In the genomic region with DNA sequence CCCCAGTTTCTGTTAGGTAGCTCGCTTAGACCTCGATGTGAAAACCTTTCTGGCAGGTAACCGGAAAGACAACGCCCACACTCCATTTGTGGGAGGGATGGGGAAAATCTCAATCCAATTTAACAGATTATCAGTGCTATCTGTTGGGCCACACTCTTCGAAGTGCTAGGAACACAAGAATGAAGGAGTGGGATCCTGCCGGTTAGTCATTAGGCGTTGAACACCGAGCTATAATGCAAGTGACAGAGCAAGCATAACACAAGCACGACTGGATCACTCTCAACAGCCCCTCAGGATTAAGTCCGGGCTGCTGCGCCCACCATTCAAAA, we compare ENCODE assay signal across 9 cellular contexts. TPM values are rescaled to one million over a fixed set of nuclear protein-coding genes. Genes with fewer than 3 reads are reported as not detected.
DNase-seq lines count a peak whose midpoint lies in the region; ATAC-seq, FAIRE-seq and TF ChIP-seq lines count a peak whose summit lies in the region.
"Had no signal": no experiment of that assay in that cellular context is flagged by ENCODE, and none has a peak within 500 bp of the region (broad histone marks: within the 10 kb centered on the region; RNA-seq: fewer than 3 reads in every experiment).

No MANE protein-coding gene starts in this region.

- no peaks in the 10 kb centered on the region for H3K9me3 Mint-ChIP-seq in Caco-2 (ENCODE audit: unreplicated experiment)

- no peaks in the 10 kb centered on the region for H3K27me3 Mint-ChIP-seq in Caco-2 (ENCODE audit: insufficient read depth, unreplicated experiment)

- CTCF ChIA-PET in Caco-2 (lab: Charles Lee) = interaction anchor here (1.0 kb wide), 1 partner anchor 50 kb away, joined by 5 read pairs; no protein-coding TSS in a partner anchor

- POLR2A ChIA-PET in Caco-2 (lab: Charles Lee) = interaction anchor here (1.1 kb wide), 1 partner anchor 39 kb away, joined by 4 read pairs; the partner anchor contains the start of gene MEAF6

- no peak for DNase-seq in Caco-2
- DNase-seq in activated CD4-positive, CD25-positive, alpha-beta regulatory T cell (lab: John Stamatoyannopoulos, UW) = no peak
- no peak for DNase-seq in stimulated activated CD4-positive, alpha-beta T cell treated with anti-CD3 and anti-CD28 coated beads, Interleukin-4, amount 100 ng/mL, for 4 hours
- DNase-seq in H54 (ENCODE audit: insufficient read length, low spot score) = no peak

- H3K4me1 Mint-ChIP-seq in Caco-2 (ENCODE audit: low read depth, unreplicated experiment) = peaks cover 9% of the 10 kb centered on the region

- peak overlapping the region; percentile 76 for H2AFZ ChIP-seq in Loucy (ENCODE audit: low read length)
- peak overlapping the region; percentile 37 for H2AFZ ChIP-seq in neuron (ENCODE audit: low read depth, low read length)

- H3K4me1 ChIP-seq in Caco-2 = 0 out of 2 replicates have a peak, but pooled peaks cover 4% of the 10 kb centered on the region
- H3K4me1 ChIP-seq in Loucy (ENCODE audit: insufficient read depth, low read length, poor library complexity, severe bottlenecking) = peaks cover 28% of the 10 kb centered on the region
- peaks cover 7% of the 10 kb centered on the region for H3K4me1 ChIP-seq in ectodermal cell (ENCODE audit: control insufficient read depth, insufficient read depth, low read length)
- H3K4me1 ChIP-seq in neuron (ENCODE audit: insufficient read depth, low read length) = peaks cover 25% of the 10 kb centered on the region

- H3K4me3 ChIP-seq in Caco-2 (ENCODE audit: low read depth, low read length) = peak overlapping the region; percentile 90
- H3K4me3 ChIP-seq in Loucy (ENCODE audit: low read length, poor library complexity, severe bottlenecking) = peak overlapping the region; percentile 91
- H3K4me3 ChIP-seq in ectodermal cell (ENCODE audit: insufficient read depth, low read depth, low read length) = peak overlapping the region; percentile 91
- H3K4me3 ChIP-seq in neuron (ENCODE audit: low read length) = peak overlapping the region; percentile 89

- H3F3A ChIP-seq in Loucy (ENCODE audit: low read depth) = no peaks in the 10 kb centered on the region

- WGBS in ectodermal cell, 2 experiments = 6 to 8% methylated on average over 11 of the region's 11 CpGs

- H3K9me3 ChIP-seq in Caco-2 (no peaks in the 10 kb centered on the region), Loucy (ENCODE audit: insufficient read depth, low read depth, low read length) (0 out of 2 replicates have a peak, but pooled peaks cover 3% of the 10 kb centered on the region), ectodermal cell (ENCODE audit: control insufficient read depth, low read length) (no peaks in the 10 kb centered on the region), neuron (ENCODE audit: low read length) (no peaks in the 10 kb centered on the region)

- intact Hi-C loops in Caco-2 (cut with micrococcal nuclease; ENCODE audit: unreplicated experiment) = no loop called here

- peak overlapping the region; percentile 91 for H3K9ac ChIP-seq in Loucy (ENCODE audit: low read depth, low read length, poor library complexity, severe bottlenecking)

- H3K4me2 ChIP-seq in Loucy (ENCODE audit: low read depth, low read length, poor library complexity, severe bottlenecking) = peak overlapping the region; percentile 89

- H3K36me3 Mint-ChIP-seq in Caco-2 (ENCODE audit: insufficient read depth, unreplicated experiment) = peaks cover 34% of the 10 kb centered on the region

- peak overlapping the region; percentile 95 for H3K4me3 Mint-ChIP-seq in Caco-2 (ENCODE audit: unreplicated experiment)

- H3K36me3 ChIP-seq in Caco-2 (ENCODE audit: control insufficient read depth, insufficient read depth, low read length) (no peaks in the 10 kb centered on the region), Loucy (ENCODE audit: insufficient read depth, low read length) (peaks cover 13% of the 10 kb centered on the region; the same call in 1 of the 2 replicates), ectodermal cell (ENCODE audit: control insufficient read depth, insufficient read depth, low read length) (no peaks in the 10 kb centered on the region), neuron (ENCODE audit: insufficient read depth, low read length) (peaks cover 23% of the 10 kb centered on the region)

- TF ChIP-seq CTCF in Caco-2 (IDR thresholded peaks at IDR 0.05; ENCODE audit: insufficient read depth in 1 of 2, low read depth in 1 of 2, low read length in 1 of 2, severe bottlenecking in 1 of 2, unreplicated experiment in 1 of 2) (no peak), Loucy (conservative IDR thresholded peaks at IDR 0.05; ENCODE audit: low read length) (no peak)

- no peaks in the 10 kb centered on the region for H3K9me2 ChIP-seq in Loucy (replicated peaks; ENCODE audit: low read depth, low read length)

- TF ChIP-seq POLR2A in H54 (IDR thresholded peaks at IDR 0.05; ENCODE audit: low read depth, low read length) = no peak

- peak overlapping the region; percentile 11 for H3K27ac ChIP-seq in ectodermal cell (ENCODE audit: insufficient read depth, low read depth, low read length, poor library complexity, severe bottlenecking)

- H3K27ac Mint-ChIP-seq in Caco-2 (ENCODE audit: unreplicated experiment) = peak overlapping the region; percentile 94

- BruUV-seq in Caco-2 (replicated peaks; lab: Mats Ljungman, UMichigan) = TSS peak; percentile 45

- H4K20me1 ChIP-seq in Loucy (ENCODE audit: insufficient read depth, low read length, poor library complexity, severe bottlenecking) = peaks cover 26% of the 10 kb centered on the region

- no peaks in the 10 kb centered on the region for H3K27me3 ChIP-seq in Caco-2 (replicated peaks; ENCODE audit: control insufficient read depth, insufficient read depth, low read length)
- peaks cover 4% of the 10 kb centered on the region for H3K27me3 ChIP-seq in Loucy (ENCODE audit: insufficient read depth, low read length, poor library complexity, severe bottlenecking)
- no peaks in the 10 kb centered on the region for H3K27me3 ChIP-seq in ectodermal cell (ENCODE audit: control insufficient read depth, insufficient read depth, low read length, poor library complexity, severe bottlenecking)
- no peaks in the 10 kb centered on the region for H3K27me3 ChIP-seq in neuron (ENCODE audit: insufficient read depth, low read length)

- no peak for FAIRE-seq in H54 (lab: Jason Lieb, UNC)

- peaks cover 52% of the 10 kb centered on the region for H3K79me2 ChIP-seq in Loucy (ENCODE audit: insufficient read depth, low read length)

- ATAC-seq in GM18858 (IDR thresholded peaks at IDR 0.05; ENCODE audit: unreplicated experiment) = no peak

RNA-seq across cellular contexts. Expression of gene SNIP1, which starts 0.5 kb away (rescaled TPM):
- 13.7 and 14.6 TPM in 2 replicates for total RNA-seq in Caco-2 (2022)
- polyA plus RNA-seq in ectodermal cell (2013, experiment 1 of 4) = 19.5 TPM
- polyA plus RNA-seq in ectodermal cell (2013, experiment 2 of 4) = 15.2 TPM
- polyA plus RNA-seq in ectodermal cell (2013, experiment 3 of 4) = 10.1 TPM
- 13.1 TPM for polyA plus RNA-seq in ectodermal cell (2013, experiment 4 of 4)

RNA-seq across cellular contexts. Expression of gene DNALI1, which starts 3.2 kb away (rescaled TPM):
- total RNA-seq in Caco-2 (2022) = 0.21 and 0.27 TPM in 2 replicates
- 31.6 TPM for polyA plus RNA-seq in ectodermal cell (2013, experiment 1 of 4)
- polyA plus RNA-seq in ectodermal cell (2013, experiment 2 of 4) = 26.7 TPM
- polyA plus RNA-seq in ectodermal cell (2013, experiment 3 of 4) = 26.3 TPM
- 28.3 TPM for polyA plus RNA-seq in ectodermal cell (2013, experiment 4 of 4)
- total RNA-seq: HT1080 had no signal

RNA-seq across cellular contexts. Expression of gene MEAF6, which starts 39.0 kb away (rescaled TPM):
- 36.8 and 38.3 TPM in 2 replicates for total RNA-seq in Caco-2 (2022)
- polyA plus RNA-seq in ectodermal cell (2013, experiment 1 of 4) = 76.4 TPM
- polyA plus RNA-seq in ectodermal cell (2013, experiment 2 of 4) = 71.4 TPM
- 65.0 TPM for polyA plus RNA-seq in ectodermal cell (2013, experiment 3 of 4)
- 70.8 TPM for polyA plus RNA-seq in ectodermal cell (2013, experiment 4 of 4)

RNA-seq across cellular contexts. Expression of gene GNL2, which starts 42.2 kb away (rescaled TPM):
- total RNA-seq in Caco-2 (2022) = 51.6 and 53.8 TPM in 2 replicates
- polyA plus RNA-seq in ectodermal cell (2013, experiment 1 of 4) = 74.7 TPM
- 67.4 TPM for polyA plus RNA-seq in ectodermal cell (2013, experiment 2 of 4)
- polyA plus RNA-seq in ectodermal cell (2013, experiment 3 of 4) = 66.4 TPM
- 74.7 TPM for polyA plus RNA-seq in ectodermal cell (2013, experiment 4 of 4)
